In genomic region chr1:16080422-16081150, GRCh38 we compare ENCODE assay signal across 1 cellular context.
TF ChIP-seq lines count a peak whose summit lies in the region.

No MANE protein-coding gene starts in this region.

TF ChIP-seq in HEK293, 187 proteins besides CTCF, POLR2A, EP300 and RAD21 (continued from another document):
- TF ChIP-seq ZBTB6 (tag by site-specific recombination; IDR thresholded peaks at IDR 0.05) (no peak), ZXDB (tag by site-specific recombination; IDR thresholded peaks at IDR 0.05) (0 out of 2 replicates have a peak, but pooled peaks have one; percentile 18), ZNF776 (tag by site-specific recombination; IDR thresholded peaks at IDR 0.05; ENCODE audit: borderline replicate concordance) (no peak), ZNF2 (tag by site-specific recombination; IDR thresholded peaks at IDR 0.05) (no peak), ZNF529 (tag by site-specific recombination; IDR thresholded peaks at IDR 0.05; ENCODE audit: insufficient replicate concordance) (no peak), ZNF560 (tag by site-specific recombination; IDR thresholded peaks at IDR 0.05; ENCODE audit: borderline replicate concordance) (no peak), ZFP41 (tag by site-specific recombination; IDR thresholded peaks at IDR 0.05; ENCODE audit: borderline replicate concordance) (no peak), ZNF341 (tag by site-specific recombination; IDR thresholded peaks at IDR 0.05; ENCODE audit: low read depth) (0 out of 2 replicates have a peak, but pooled peaks have one; percentile 25), ZNF544 (tag by site-specific recombination; IDR thresholded peaks at IDR 0.05) (no peak), ZNF785 (tag by site-specific recombination; IDR thresholded peaks at IDR 0.05) (no peak), ZNF266 (tag by site-specific recombination; IDR thresholded peaks at IDR 0.05; ENCODE audit: low read depth) (0 out of 2 replicates have a peak, but pooled peaks have one; percentile 31), ZBTB11 (tag by site-specific recombination; conservative IDR thresholded peaks at IDR 0.05; ENCODE audit: low read depth) (peak; percentile 49), ZNF518A (tag by site-specific recombination; conservative IDR thresholded peaks at IDR 0.05; ENCODE audit: low read depth) (peak; percentile 72), ZNF623 (tag by site-specific recombination; IDR thresholded peaks at IDR 0.05) (peak; percentile 94), SP2 (tag by site-specific recombination; IDR thresholded peaks at IDR 0.05) (no peak), ZNF292 (tag by site-specific recombination; IDR thresholded peaks at IDR 0.05; ENCODE audit: borderline replicate concordance, low read depth) (no peak), ZNF214 (tag by site-specific recombination; IDR thresholded peaks at IDR 0.05; ENCODE audit: borderline replicate concordance) (no peak), ZNF274 (IDR thresholded peaks at IDR 0.05; ENCODE audit: low read length) (no peak), ZNF274 (tag by site-specific recombination; IDR thresholded peaks at IDR 0.05; ENCODE audit: borderline replicate concordance) (no peak), ZNF16 (tag by site-specific recombination; IDR thresholded peaks at IDR 0.05; ENCODE audit: low read depth) (no peak), ZNF394 (tag by site-specific recombination; IDR thresholded peaks at IDR 0.05; ENCODE audit: borderline replicate concordance) (peak; percentile 78; the same call in 1 of the 2 replicates), ZNF416 (tag by site-specific recombination; IDR thresholded peaks at IDR 0.05) (no peak), ZIC2 (tag by site-specific recombination; IDR thresholded peaks at IDR 0.05) (no peak), OVOL3 (tag by site-specific recombination; IDR thresholded peaks at IDR 0.05) (no peak), PRDM1 (tag by site-specific recombination; IDR thresholded peaks at IDR 0.05) (no peak), HOXD13 (CRISPR knock-in tag; IDR thresholded peaks at IDR 0.05; ENCODE audit: borderline replicate concordance) (no peak)
